In the genomic region with DNA sequence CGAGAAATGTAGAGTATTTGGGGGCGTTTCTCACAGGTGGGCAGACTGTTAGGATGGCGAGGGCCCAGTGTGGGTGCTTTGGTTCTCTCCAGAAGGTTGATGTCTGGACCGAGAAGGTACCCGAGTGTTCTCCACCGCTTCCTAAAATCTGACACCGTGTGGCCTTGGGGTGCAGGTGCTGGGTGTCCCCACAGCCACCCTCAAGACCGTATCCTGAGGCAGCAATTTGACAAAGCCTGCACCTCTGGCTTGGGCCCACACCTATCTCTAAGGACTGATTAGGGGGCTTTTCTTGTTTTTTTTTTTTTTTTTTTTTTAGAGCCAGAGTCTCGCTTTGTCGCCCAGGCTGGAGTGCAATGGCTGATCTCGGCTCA, we compare ENCODE assay signal across 8 cellular contexts. TPM values are rescaled to one million over a fixed set of nuclear protein-coding genes. Genes with fewer than 3 reads are reported as not detected.
DNase-seq lines count a peak whose midpoint lies in the region; ATAC-seq and TF ChIP-seq lines count a peak whose summit lies in the region.

No MANE protein-coding gene starts in this region.

- H3K4me1 Mint-ChIP-seq in activated naive CD4-positive, alpha-beta T cell treated with anti-CD3 and anti-CD28 coated beads, Interleukin-2, amount 50 U/mL, for 24 hours: peaks cover 9% of the 10 kb centered on the region
- peaks cover 8% of the 10 kb centered on the region for H3K4me1 Mint-ChIP-seq in activated naive CD4-positive, alpha-beta T cell treated with anti-CD3 and anti-CD28 coated beads, Interleukin-2, amount 10 ng/mL, durations not matched to agents 7 days and 5 days

- in situ Hi-C loops in brain microvascular endothelial cell (cut with HindIII; ENCODE audit: low pct_ligation_motif_present, low sequenced_read_pairs): no loop called here

- no peak for TF ChIP-seq CTCF in brain microvascular endothelial cell (IDR thresholded peaks at IDR 0.05; ENCODE audit: low read depth, low read length, missing control alignments)
- TF ChIP-seq CTCF in lower lobe of right lung (IDR thresholded peaks at IDR 0.05): no peak
- TF ChIP-seq CTCF in tibial nerve (IDR thresholded peaks at IDR 0.05): no peak

- peak overlapping the region; percentile 69 for H3K4me3 ChIP-seq in brain microvascular endothelial cell (ENCODE audit: low read depth, low read length)
- H3K4me3 ChIP-seq in lower lobe of right lung: peak overlapping the region; percentile 73
- H3K4me3 ChIP-seq in tibial nerve: peak overlapping the region; percentile 51 to 89 (median 75)

- no peak for DNase-seq in activated naive CD4-positive, alpha-beta T cell treated with anti-CD3 and anti-CD28 coated beads, Interleukin-2, amount 10 ng/mL, durations not matched to agents 7 days and 5 days
- DNase-seq in brain microvascular endothelial cell (no peak), lower lobe of right lung (no peak), tibial nerve (ENCODE audit: low spot score in 2 of 2) (no peak), NCI-H187 treated with DMSO at 0.1 percent for 48 hours (lab: John Stamatoyannopoulos, UW) (no peak)
- no peak for DNase-seq in activated naive CD4-positive, alpha-beta T cell (lab: John Stamatoyannopoulos, UW)

- TF ChIP-seq EP300 in tibial nerve (IDR thresholded peaks at IDR 0.05): no peak

- 45 to 47% methylated on average over 11 of the region's 11 CpGs for WGBS in tibial nerve, 2 donors

- H3K4me1 ChIP-seq in lower lobe of right lung: peaks cover 39% of the 10 kb centered on the region
- H3K4me1 ChIP-seq in tibial nerve: peaks cover 0 to 30% (median 7%) of the 10 kb centered on the region in 4 donors

- no peaks in the 10 kb centered on the region for H3K36me3 ChIP-seq in brain microvascular endothelial cell (replicated peaks)
- H3K36me3 ChIP-seq in lower lobe of right lung: peaks cover 28% of the 10 kb centered on the region
- H3K36me3 ChIP-seq in tibial nerve: peaks cover 0 to 29% (median 0%) of the 10 kb centered on the region in 3 donors

- no peak for ATAC-seq in lower lobe of right lung
- ATAC-seq in HG02678 (IDR thresholded peaks at IDR 0.05; ENCODE audit: unreplicated experiment): no peak

- no peaks in the 10 kb centered on the region for H3K27me3 ChIP-seq in brain microvascular endothelial cell (replicated peaks)
- H3K27me3 ChIP-seq in lower lobe of right lung (ENCODE audit: low read depth): no peaks in the 10 kb centered on the region
- H3K27me3 ChIP-seq in tibial nerve: no peaks in the 10 kb centered on the region

- H3K27me3 Mint-ChIP-seq in activated naive CD4-positive, alpha-beta T cell treated with anti-CD3 and anti-CD28 coated beads, Interleukin-2, amount 50 U/mL, for 24 hours: peaks cover 27% of the 10 kb centered on the region
- peaks cover 71% of the 10 kb centered on the region for H3K27me3 Mint-ChIP-seq in activated naive CD4-positive, alpha-beta T cell treated with anti-CD3 and anti-CD28 coated beads, Interleukin-2, amount 10 ng/mL, durations not matched to agents 7 days and 5 days

- H3K9me3 ChIP-seq in lower lobe of right lung (no peaks in the 10 kb centered on the region), tibial nerve (no peaks in the 10 kb centered on the region)

- H3K27ac Mint-ChIP-seq in activated naive CD4-positive, alpha-beta T cell treated with anti-CD3 and anti-CD28 coated beads, Interleukin-2, amount 50 U/mL, for 24 hours: no peak overlapping the region
- H3K27ac Mint-ChIP-seq in activated naive CD4-positive, alpha-beta T cell treated with anti-CD3 and anti-CD28 coated beads, Interleukin-2, amount 10 ng/mL, durations not matched to agents 7 days and 5 days: no peak overlapping the region

- no peak for TF ChIP-seq POLR2A in tibial nerve (IDR thresholded peaks at IDR 0.05)

- intact Hi-C loops in lower lobe of right lung (cut with DNase I): no loop called here

- H3K4me3 Mint-ChIP-seq in activated naive CD4-positive, alpha-beta T cell treated with anti-CD3 and anti-CD28 coated beads, Interleukin-2, amount 50 U/mL, for 24 hours: peak overlapping the region; percentile 33
- no peak overlapping the region for H3K4me3 Mint-ChIP-seq in activated naive CD4-positive, alpha-beta T cell treated with anti-CD3 and anti-CD28 coated beads, Interleukin-2, amount 10 ng/mL, durations not matched to agents 7 days and 5 days

- no peaks in the 10 kb centered on the region for H3K9me3 Mint-ChIP-seq in activated naive CD4-positive, alpha-beta T cell treated with anti-CD3 and anti-CD28 coated beads, Interleukin-2, amount 50 U/mL, for 24 hours
- no peaks in the 10 kb centered on the region for H3K9me3 Mint-ChIP-seq in activated naive CD4-positive, alpha-beta T cell treated with anti-CD3 and anti-CD28 coated beads, Interleukin-2, amount 10 ng/mL, durations not matched to agents 7 days and 5 days

- CTCF ChIA-PET in activated naive CD4-positive, alpha-beta T cell treated with anti-CD3 and anti-CD28 coated beads, Interleukin-2, amount 10 ng/mL, durations not matched to agents 7 days and 5 days (lab: Charles Lee): interaction anchor here (1.0 kb wide), 1 partner anchor 12 kb away, joined by 3 read pairs; no protein-coding TSS in a partner anchor

- no peaks in the 10 kb centered on the region for H3K36me3 Mint-ChIP-seq in activated naive CD4-positive, alpha-beta T cell treated with anti-CD3 and anti-CD28 coated beads, Interleukin-2, amount 50 U/mL, for 24 hours
- no peaks in the 10 kb centered on the region for H3K36me3 Mint-ChIP-seq in activated naive CD4-positive, alpha-beta T cell treated with anti-CD3 and anti-CD28 coated beads, Interleukin-2, amount 10 ng/mL, durations not matched to agents 7 days and 5 days

- H3K27ac ChIP-seq in brain microvascular endothelial cell (no peak overlapping the region), lower lobe of right lung (peak overlapping the region; percentile 78), tibial nerve (no peak overlapping the region)

RNA-seq across cellular contexts. Expression of gene PPP1R26, which starts 1.3 kb away (rescaled TPM):
- total RNA-seq in lower lobe of right lung (22.8 TPM), tibial nerve (10 to 100 TPM; 10.5 to 14.7 (median 11.8) TPM)

RNA-seq across cellular contexts. Expression of gene MRPS2, which starts 19.6 kb away (rescaled TPM):
- total RNA-seq in lower lobe of right lung (21.9 TPM), tibial nerve (10 to 100 TPM; 24.9 to 29.2 (median 26.3) TPM)

RNA-seq across cellular contexts. Expression of gene LCN1, which starts 40.3 kb away (rescaled TPM):
- total RNA-seq in lower lobe of right lung (not detected), tibial nerve (not detected)
